12 cellular contexts compared by ENCODE assay signal in the genomic region with DNA sequence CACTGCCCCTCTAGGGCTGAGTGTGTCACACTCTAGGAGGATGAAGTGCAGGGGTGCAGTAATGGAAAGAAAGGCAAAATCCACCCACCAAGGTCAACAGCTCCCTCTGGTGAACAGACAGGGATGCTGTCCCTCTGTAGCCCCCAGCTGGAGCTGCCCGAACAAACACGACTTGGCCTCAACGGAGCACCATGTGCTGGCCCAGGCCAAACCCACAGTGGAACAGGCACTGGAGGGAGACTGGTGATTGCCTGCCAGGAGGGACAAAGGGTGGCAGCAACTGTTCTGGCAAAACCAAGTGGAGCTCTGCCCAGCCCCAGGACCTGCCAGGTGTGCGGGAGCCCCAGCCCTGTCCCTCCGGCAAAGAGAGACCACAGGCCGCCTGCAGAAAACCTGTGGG. TPM values are rescaled to one million over a fixed set of nuclear protein-coding genes. Genes with fewer than 3 reads are reported as not detected.
DNase-seq lines count a peak whose midpoint lies in the region; ATAC-seq, FAIRE-seq and TF ChIP-seq lines count a peak whose summit lies in the region.
"Had no signal": no experiment of that assay in that cellular context is flagged by ENCODE, and none has a peak within 500 bp of the region (broad histone marks: within the 10 kb centered on the region; RNA-seq: fewer than 3 reads in every experiment).

No MANE protein-coding gene starts in this region.

- H3K36me3 ChIP-seq in K562 (ENCODE audit: control insufficient read depth, insufficient read depth, low read length) (peaks cover 99% of the 10 kb centered on the region), neural progenitor cell (no peaks in the 10 kb centered on the region), uterus (no peaks in the 10 kb centered on the region)

- no peak for TF ChIP-seq POLR2A in K562 (conservative IDR thresholded peaks at IDR 0.05)
- TF ChIP-seq POLR2A in uterus (IDR thresholded peaks at IDR 0.05) = no peak

- peaks cover 30% of the 10 kb centered on the region for H3K36me3 Mint-ChIP-seq in neural progenitor cell

- H3K9me3 ChIP-seq in K562 (replicated peaks; ENCODE audit: control insufficient read depth, insufficient read depth, low read depth, low read length) (no peaks in the 10 kb centered on the region), neural progenitor cell (ENCODE audit: low read depth) (no peaks in the 10 kb centered on the region), uterus (no peaks in the 10 kb centered on the region)
- H3K9me3 ChIP-seq: lower lobe of right lung had no signal

- in situ Hi-C loops in KBM-7 (cut with MboI; ENCODE audit: low pct_unique_long_range_greater_than_20kb, low sequenced_read_pairs) = no loop called here
- in situ Hi-C loops in K562 (cut with MboI) = no loop called here

- WGBS in K562 (ENCODE audit: insufficient coverage, low coverage, missing lambda C conversion rate) = 78% methylated on average over 6 of the region's 6 CpGs

- peaks cover 6% of the 10 kb centered on the region for H3K27me3 Mint-ChIP-seq in neural progenitor cell (ENCODE audit: insufficient read depth, low read depth)
- H3K27me3 Mint-ChIP-seq: progenitor cell of endocrine pancreas had no signal

- H3K9me3 Mint-ChIP-seq in neural progenitor cell = no peaks in the 10 kb centered on the region

- TF ChIP-seq CTCF in GM12865 (IDR thresholded peaks at IDR 0.05; ENCODE audit: insufficient read depth, low read depth, low read length, missing control alignments) (peak; percentile 6), K562 (IDR thresholded peaks at IDR 0.05 in 2 of 3, conservative IDR thresholded peaks at IDR 0.05 in 1 of 3; ENCODE audit: insufficient read depth in 2 of 3, low read depth in 1 of 3, low read length in 3 of 3) (peak; percentile 59 to 66 (median 61)), neural progenitor cell (IDR thresholded peaks at IDR 0.05) (peak; percentile 16), uterus (IDR thresholded peaks at IDR 0.05) (no peak)

- no peaks in the 10 kb centered on the region for H3F3A ChIP-seq in neural progenitor cell (ENCODE audit: low read depth)

- FAIRE-seq in K562 (lab: Jason Lieb, UNC) = peak; percentile 73
- FAIRE-seq: HTR-8/SVneo had no signal

- DNase-seq in GM12865 (ENCODE audit: low read depth) (no peak), KBM-7 (peak; percentile 40), K562 (ENCODE audit: extremely low read depth in 1 of 4, low spot score in 3 of 4) (peak in 3 of 4 experiments; percentile 43 to 54 (median 48)), neural progenitor cell (ENCODE audit: low spot score) (no peak), NCI-H1105 (lab: John Stamatoyannopoulos, UW) (no peak), NCI-H1694 treated with DMSO at 0.1 percent for 48 hours (lab: John Stamatoyannopoulos, UW) (no peak), uterus (no peak)
- DNase-seq: DMS53, lower lobe of right lung, NCI-H2081 had no signal

- no peak for TF ChIP-seq EP300 in K562 (IDR thresholded peaks at IDR 0.05; ENCODE audit: low read length)

- H3K27ac Mint-ChIP-seq in neural progenitor cell = no peak overlapping the region
- H3K27ac Mint-ChIP-seq: progenitor cell of endocrine pancreas had no signal

- no peak overlapping the region for H3K4me3 Mint-ChIP-seq in neural progenitor cell

- no peak overlapping the region for H3K4me3 ChIP-seq in GM12865 (ENCODE audit: low read depth, low read length)
- no peak overlapping the region for H3K4me3 ChIP-seq in K562
- H3K4me3 ChIP-seq in neural progenitor cell = no peak overlapping the region
- no peak overlapping the region for H3K4me3 ChIP-seq in uterus
- H3K4me3 ChIP-seq: lower lobe of right lung had no signal

- H3K27me3 ChIP-seq in K562 (ENCODE audit: control insufficient read depth in 2 of 2, insufficient read depth in 2 of 2, low read length in 2 of 2) = no peaks in the 10 kb centered on the region
- no peaks in the 10 kb centered on the region for H3K27me3 ChIP-seq in neural progenitor cell
- H3K27me3 ChIP-seq in uterus = no peaks in the 10 kb centered on the region

- CTCF ChIA-PET in K562 (lab: Yijun Ruan, JAX; ENCODE audit: low intra/inter-chr PET ratio) = interaction anchor here (0.9 to 1.1 kb wide), 3 partner anchors 56 to 432 kb away, joined by 3 to 4 read pairs (median 3); no protein-coding TSS in a partner anchor

- BruUV-seq in K562 (replicated peaks; lab: Mats Ljungman, UMichigan) = no TSS peak

- ATAC-seq in K562 = peak; percentile 68
- ATAC-seq: lower lobe of right lung had no signal

- POLR2A ChIA-PET in K562 (lab: Yijun Ruan, JAX) = interaction anchor here (0.7 to 1.8 kb wide), 7 partner anchors 9 to 81 kb away, joined by 3 to 7 read pairs (median 4); a partner anchor contains a TSS

- H3K4me1 ChIP-seq in K562 (replicated peaks in 1 of 2; ENCODE audit: control insufficient read depth in 2 of 2, insufficient read depth in 2 of 2, low read length in 2 of 2) (peaks cover 0 to 6% of the 10 kb centered on the region in 2 experiments; a peak in 1 of 5 replicates), neural progenitor cell (no peaks in the 10 kb centered on the region), uterus (no peaks in the 10 kb centered on the region)
- H3K4me1 ChIP-seq: lower lobe of right lung had no signal

- no peak overlapping the region for H3K27ac ChIP-seq in K562 (ENCODE audit: extremely low read depth, low read depth, low read length)
- H3K27ac ChIP-seq in neural progenitor cell = no peak overlapping the region
- no peak overlapping the region for H3K27ac ChIP-seq in uterus
- H3K27ac ChIP-seq: lower lobe of right lung had no signal

- H3K9ac ChIP-seq in K562 (ENCODE audit: insufficient read depth in 1 of 2, low read depth in 2 of 2, low read length in 2 of 2) = peak overlapping the region in 1 of 2 experiments; percentile 40; a peak in 1 of 4 replicates
- H3K9ac ChIP-seq in neural progenitor cell = no peak overlapping the region

- H3K4me2 ChIP-seq in K562 (ENCODE audit: insufficient read depth, low read length) (no peak overlapping the region), neural progenitor cell (no peak overlapping the region)

- H4K20me1 ChIP-seq in K562 (replicated peaks; ENCODE audit: control insufficient read depth, insufficient read depth, low read length) (peaks cover 13% of the 10 kb centered on the region; the same call in 1 of the 2 replicates), neural progenitor cell (ENCODE audit: low read depth) (peaks cover 9% of the 10 kb centered on the region)

- no peaks in the 10 kb centered on the region for H3K79me2 ChIP-seq in K562 (ENCODE audit: control insufficient read depth, insufficient read depth, low read length)
- H3K79me2 ChIP-seq in neural progenitor cell (ENCODE audit: low read depth) = no peaks in the 10 kb centered on the region

- intact Hi-C loops in K562 (cut with micrococcal nuclease) = no loop called here
- intact Hi-C loops in uterus (cut with DNase I; ENCODE audit: low total_unique reads) = loop anchor here (10.0 kb wide), 1 partner anchor 87 kb away; a partner anchor contains a TSS

- H3K9me1 ChIP-seq in K562 (ENCODE audit: control insufficient read depth, insufficient read depth, low read length) = peaks cover 7% of the 10 kb centered on the region

- H2AFZ ChIP-seq in K562 (ENCODE audit: low read depth, low read length) = no peak overlapping the region
- H2AFZ ChIP-seq in neural progenitor cell (replicated peaks) = no peak overlapping the region

- H3K4me1 Mint-ChIP-seq in neural progenitor cell = no peaks in the 10 kb centered on the region

- peak in 1 of 2 experiments; percentile 36; a peak in 2 of 4 replicates for TF ChIP-seq RAD21 in K562 (CRISPR knock-in tag; conservative IDR thresholded peaks at IDR 0.05 in 1 of 2, IDR thresholded peaks at IDR 0.05 in 1 of 2)

TF ChIP-seq in K562, 482 proteins besides CTCF, POLR2A, EP300 and RAD21 (continues in another document):
- no peak for TF ChIP-seq SMAD4 (CRISPR knock-in tag; conservative IDR thresholded peaks at IDR 0.05)

RNA-seq across cellular contexts. Expression of a gene that starts 20.7 kb away (rescaled TPM):
- total RNA-seq in K562 (2011; cell fraction: chromatin; rRNA removed; ENCODE audit: low replicate concordance) = 187 and 270 TPM in 2 replicates
- total RNA-seq in K562 (2011; cell fraction: nucleolus; rRNA removed) = 352 and 378 TPM in 2 replicates
- total RNA-seq in K562 (2011; cell fraction: nucleoplasm; rRNA removed) = 244 and 324 TPM in 2 replicates
- total RNA-seq in K562 (2014; rRNA removed) (158 and 178 TPM in 2 replicates), K562 (2014; rRNA removed; fragmentation: Illumina TruSeq; extraction: Trizol) (82.7 and 91.5 TPM in 2 replicates), K562 (2015; rRNA removed; fragmentation: Illumina TruSeq; extraction: Trizol) (136 TPM in 2 replicates), K562 (2021) (159 and 161 TPM in 2 replicates), neural progenitor cell (ENCODE audit: low replicate concordance) (142 and 171 TPM in 2 replicates), uterus (100 to 1,000 TPM in 1 of 4 donors, 10 to 100 TPM in 3; 34.6 to 169 (median 68.7) TPM)
- polyA plus RNA-seq in K562 (2011; rRNA removed) (146 and 186 TPM in 2 replicates), K562 (2014; fragmentation: Illumina TruSeq; extraction: Trizol) (143 and 175 TPM in 2 replicates), K562 (2014; fragmentation: Nextera tagmentation; extraction: Ambion mirVana) (10 to 100 TPM in 1 of 2 experiments, 1 to 10 TPM in 1; 9.1 to 14.5 TPM), K562 (2014; rRNA removed) (155 and 171 TPM in 2 replicates)
- polyA plus RNA-seq in K562 (2011; cell fraction: cytosol; rRNA removed) = 107 and 158 TPM in 2 replicates
- polyA plus RNA-seq in K562 (2011; cell fraction: nucleus; rRNA removed) = 149 and 181 TPM in 2 replicates
- polyA plus RNA-seq in K562 (2012) = 137 and 177 TPM in 2 replicates
- 147 and 177 TPM in 2 replicates for polyA minus RNA-seq in K562 (2011; rRNA and poly(A)+ RNA removed)
- 90.9 and 121 TPM in 2 replicates for polyA minus RNA-seq in K562 (2011; cell fraction: cytosol; rRNA and poly(A)+ RNA removed)
- 30.0 and 68.5 TPM in 2 replicates for polyA minus RNA-seq in K562 (2011; cell fraction: nucleus; rRNA and poly(A)+ RNA removed)

Comparison
In these comparisons a context has a peak if more than half of its experiments do, and no peak if none do; other contexts are left out.
1. DNase-seq: peak in KBM-7 (single experiment) and K562 (3 of 4); none in GM12865 (single experiment), neural progenitor cell (single experiment), NCI-H1105 (single experiment), NCI-H1694 treated with DMSO at 0.1 percent for 48 hours (single experiment) and uterus (0 of 2).
2. CTCF ChIP-seq: peak in GM12865 (single experiment), K562 (3 of 3) and neural progenitor cell (single experiment); none in uterus (0 of 4).